In genomic region chrX:74319321-74319720, GRCh38 we compare ENCODE assay signal across 4 cellular contexts. TPM values are rescaled to one million over a fixed set of nuclear protein-coding genes. Genes with fewer than 3 reads are reported as not detected.
"Had no signal": no experiment of that assay in that cellular context is flagged by ENCODE, and none has a peak within 500 bp of the region (broad histone marks: within the 10 kb centered on the region; RNA-seq: fewer than 3 reads in every experiment).

No MANE protein-coding gene starts in this region.

RNA-seq across cellular contexts. Expression of gene ZCCHC13, which starts 15.3 kb away (rescaled TPM):
- total RNA-seq: LHCN-M2, M059J, MCF 10A, NCI-H460 had no signal
